ENCODE assay signal across 10 cellular contexts in genomic region chr2:28664120-28664842, GRCh38.
DNase-seq lines count a peak whose midpoint lies in the region; ATAC-seq and TF ChIP-seq lines count a peak whose summit lies in the region.
"Had no signal": no experiment of that assay in that cellular context is flagged by ENCODE, and none has a peak within 500 bp of the region (broad histone marks: within the 10 kb centered on the region; RNA-seq: fewer than 3 reads in every experiment).

No MANE protein-coding gene starts in this region.

- H3K4me1 ChIP-seq in esophagus squamous epithelium: peaks cover 39 to 89% (median 51%) of the 10 kb centered on the region in 3 donors
- H3K4me1 ChIP-seq in urinary bladder (ENCODE audit: insufficient read depth): peaks cover 2% of the 10 kb centered on the region
- H3K4me1 ChIP-seq: HAP-1 had no signal

- H3K4me3 Mint-ChIP-seq in activated CD4-positive, alpha-beta T cell treated with anti-CD3 and anti-CD28 coated beads, Interleukin-2, amount 10 ng/mL, durations not matched to agents 24 days and 14 days: no peak overlapping the region

- TF ChIP-seq CTCF in esophagus squamous epithelium (IDR thresholded peaks at IDR 0.05): no peak

- H3K4me1 Mint-ChIP-seq in activated CD4-positive, alpha-beta T cell treated with anti-CD3 and anti-CD28 coated beads, Interleukin-2, amount 10 ng/mL, durations not matched to agents 24 days and 14 days: peaks cover 3% of the 10 kb centered on the region

- TF ChIP-seq POLR2A in esophagus squamous epithelium (IDR thresholded peaks at IDR 0.05) (peak in 1 of 4 donors; percentile 9), GM18505 (IDR thresholded peaks at IDR 0.05; ENCODE audit: borderline replicate concordance, extremely low read depth, insufficient read depth, insufficient read length) (no peak)

- H3K9me3 Mint-ChIP-seq in activated CD4-positive, alpha-beta T cell treated with anti-CD3 and anti-CD28 coated beads, Interleukin-2, amount 10 ng/mL, durations not matched to agents 24 days and 14 days: peaks cover 7% of the 10 kb centered on the region

- intact Hi-C loops in esophagus squamous epithelium (cut with DNase I): loop anchor here (10.0 kb wide), 1 partner anchor 91 kb away; the partner anchor contains the start of gene PPP1CB
- intact Hi-C loops in activated CD4-positive, alpha-beta T cell treated with anti-CD3 and anti-CD28 coated beads, Interleukin-2, amount 10 ng/mL, durations not matched to agents 24 days and 14 days (cut with micrococcal nuclease): no loop called here

- no peaks in the 10 kb centered on the region for H3K27me3 Mint-ChIP-seq in activated CD4-positive, alpha-beta T cell treated with anti-CD3 and anti-CD28 coated beads, Interleukin-2, amount 10 ng/mL, durations not matched to agents 24 days and 14 days

- no peaks in the 10 kb centered on the region for H3K9me3 ChIP-seq in esophagus squamous epithelium
- H3K9me3 ChIP-seq: HAP-1, SJSA1 had no signal

- H3K27me3 ChIP-seq in esophagus squamous epithelium: no peaks in the 10 kb centered on the region
- H3K27me3 ChIP-seq: SJSA1 had no signal

- no peak overlapping the region for H3K27ac Mint-ChIP-seq in activated CD4-positive, alpha-beta T cell treated with anti-CD3 and anti-CD28 coated beads, Interleukin-2, amount 10 ng/mL, durations not matched to agents 24 days and 14 days

- peak overlapping the region; percentile 80 to 92 (median 92) for H3K27ac ChIP-seq in esophagus squamous epithelium
- H3K27ac ChIP-seq in urinary bladder (ENCODE audit: low read depth): peak overlapping the region; percentile 48
- H3K27ac ChIP-seq: SJSA1 had no signal

- H3K4me3 ChIP-seq in esophagus squamous epithelium (peak overlapping the region in 2 of 4 donors; percentile 6 to 40), urinary bladder (ENCODE audit: low read depth, low read length) (no peak overlapping the region)
- H3K4me3 ChIP-seq: HAP-1, SJSA1 had no signal

- no peaks in the 10 kb centered on the region for H3K36me3 Mint-ChIP-seq in activated CD4-positive, alpha-beta T cell treated with anti-CD3 and anti-CD28 coated beads, Interleukin-2, amount 10 ng/mL, durations not matched to agents 24 days and 14 days (ENCODE audit: low read depth)

- 51 to 56% methylated on average over 21 to 22 of the region's 22 CpGs for WGBS in esophagus squamous epithelium, 2 donors
- WGBS in urinary bladder: 35% methylated on average over 22 of the region's 22 CpGs

- DNase-seq in NCI-H1092 treated with DMSO at 0.1 percent for 48 hours (lab: John Stamatoyannopoulos, UW) (peak; percentile 9), NCI-H1092 (lab: John Stamatoyannopoulos, UW) (no peak), esophagus squamous epithelium (lab: John Stamatoyannopoulos, UW) (no peak), myocyte (ENCODE audit: low read depth) (peak; percentile 72), MV-4-11 (lab: John Stamatoyannopoulos, UW) (no peak)
- DNase-seq in activated CD4-positive, alpha-beta T cell treated with anti-CD3 and anti-CD28 coated beads, Interleukin-2, amount 10 ng/mL, durations not matched to agents 24 days and 14 days: no peak

- H3K36me3 ChIP-seq in esophagus squamous epithelium (no peaks in the 10 kb centered on the region), urinary bladder (ENCODE audit: insufficient read depth) (no peaks in the 10 kb centered on the region)
- H3K36me3 ChIP-seq: HAP-1, SJSA1 had no signal

- ATAC-seq in GM18505 (IDR thresholded peaks at IDR 0.05; ENCODE audit: unreplicated experiment): no peak

Comparison
In these comparisons a context has a peak if more than half of its experiments do, and no peak if none do; other contexts are left out.
1. DNase-seq: peak in NCI-H1092 treated with DMSO at 0.1 percent for 48 hours (single experiment) and myocyte (single experiment); none in NCI-H1092 (single experiment), esophagus squamous epithelium (single experiment), MV-4-11 (single experiment) and activated CD4-positive, alpha-beta T cell treated with anti-CD3 and anti-CD28 coated beads, Interleukin-2, amount 10 ng/mL, durations not matched to agents 24 days and 14 days (single experiment).